In the genomic region with DNA sequence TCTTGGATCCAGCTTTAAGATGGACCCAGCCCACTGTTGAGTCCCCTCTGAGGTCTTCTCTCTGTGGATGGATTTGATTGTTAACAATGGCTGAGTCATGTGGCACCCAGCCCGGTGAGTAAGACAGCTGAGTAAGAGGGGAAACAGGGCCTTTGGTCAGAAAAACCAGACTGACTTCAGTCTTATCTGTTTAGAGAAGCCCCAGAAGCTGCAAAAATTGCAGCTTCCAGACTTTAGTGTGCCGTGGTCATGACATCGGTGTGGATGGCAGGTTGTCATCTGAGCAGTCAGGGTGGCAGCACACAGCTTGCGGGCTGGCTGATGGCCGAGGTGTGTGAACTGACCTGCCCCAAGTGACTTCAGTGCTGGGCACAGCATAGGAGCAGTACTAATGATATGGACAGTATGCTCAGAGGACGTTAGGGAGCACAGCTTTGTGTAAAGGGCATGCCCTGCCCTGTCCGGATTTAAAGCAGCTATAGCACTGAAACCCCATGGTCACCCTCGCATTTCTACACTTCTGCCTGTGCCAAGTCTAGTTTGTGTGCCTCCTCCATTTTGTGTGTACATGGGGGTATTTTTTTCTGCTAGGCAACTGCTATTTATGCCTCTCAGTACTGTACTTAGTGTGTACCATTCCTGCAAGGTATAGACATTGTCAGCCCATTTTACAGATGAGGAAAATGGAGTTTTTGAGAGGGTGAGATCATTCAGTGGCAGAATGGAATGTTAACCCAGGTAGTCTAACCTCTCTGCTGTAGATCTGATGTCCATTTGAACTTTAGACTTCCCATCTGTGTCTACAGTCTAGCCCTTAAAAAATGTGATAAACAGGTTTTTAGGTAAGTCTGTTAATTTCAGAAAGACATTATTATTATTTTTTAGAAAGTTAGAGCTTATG, we compare ENCODE assay signal across 8 cellular contexts. TPM values are rescaled to one million over a fixed set of nuclear protein-coding genes. Genes with fewer than 3 reads are reported as not detected.
DNase-seq lines count a peak whose midpoint lies in the region; FAIRE-seq and TF ChIP-seq lines count a peak whose summit lies in the region.

No MANE protein-coding gene starts in this region.

- peak overlapping the region; percentile 72 to 82 for H3K27ac ChIP-seq in ascending aorta
- H3K27ac ChIP-seq in small intestine (ENCODE audit: low read depth in 1 of 2, low read length in 1 of 2) = peak overlapping the region; percentile 59 to 70

- 25 to 41% (median 38%) methylated on average over 8 of the region's 8 CpGs for WGBS in small intestine, 3 donors

- peak; percentile 91 for DNase-seq in GM04504 (ENCODE audit: low read depth)
- peak; percentile 93 for DNase-seq in MG63
- DNase-seq in ascending aorta (ENCODE audit: low spot score in 2 of 2) = peak; percentile 79 to 96
- peak; percentile 54 for DNase-seq in inferior parietal cortex (ENCODE audit: extremely low spot score)
- peak; percentile 71 for DNase-seq in small intestine
- no peak for DNase-seq in germinal center (ENCODE audit: low spot score)
- DNase-seq in NCI-H526 (lab: John Stamatoyannopoulos, UW) = no peak
- DNase-seq in GF-D8 (lab: John Stamatoyannopoulos, UW) = no peak

- TF ChIP-seq CTCF in ascending aorta (IDR thresholded peaks at IDR 0.05) = no peak

- H3K4me1 ChIP-seq in ascending aorta = peaks cover 19 to 48% of the 10 kb centered on the region in 2 donors
- peaks cover 10 to 21% of the 10 kb centered on the region in 2 donors for H3K4me1 ChIP-seq in small intestine (ENCODE audit: control insufficient read depth in 2 of 2, insufficient read depth in 1 of 2, low read depth in 1 of 2, low read length in 1 of 2)

- intact Hi-C loops in ascending aorta (cut with DNase I) = loop anchor here (5.0 kb wide), 2 partner anchors 40 to 155 kb away; no protein-coding TSS in a partner anchor

- H3K36me3 ChIP-seq in MG63 (peaks cover 12% of the 10 kb centered on the region), ascending aorta (no peaks in the 10 kb centered on the region), small intestine (ENCODE audit: control insufficient read depth in 2 of 2, insufficient read depth in 2 of 2, low read length in 2 of 2) (no peaks in the 10 kb centered on the region)

- no peak for FAIRE-seq in small intestine (lab: Jason Lieb, UNC)

- H3K4me3 ChIP-seq in MG63 (no peak overlapping the region), ascending aorta (no peak overlapping the region), small intestine (ENCODE audit: low read depth in 1 of 2, low read length in 2 of 2) (no peak overlapping the region)

- H3K9me3 ChIP-seq in MG63 (no peaks in the 10 kb centered on the region), ascending aorta (no peaks in the 10 kb centered on the region), small intestine (ENCODE audit: control insufficient read depth, low read depth) (no peaks in the 10 kb centered on the region)

- no peaks in the 10 kb centered on the region for H3K27me3 ChIP-seq in MG63
- H3K27me3 ChIP-seq in ascending aorta = no peaks in the 10 kb centered on the region
- H3K27me3 ChIP-seq in small intestine (ENCODE audit: control insufficient read depth in 2 of 2, insufficient read depth in 2 of 2, low read length in 2 of 2) = no peaks in the 10 kb centered on the region

RNA-seq across cellular contexts. Expression of gene FLNB, which starts 44.4 kb away (rescaled TPM):
- 103 and 128 TPM in 2 replicates for total RNA-seq in MG63 (2014; rRNA removed; shearing (Covaris generic); ENCODE audit: low replicate concordance)
- 144 TPM for total RNA-seq in ascending aorta
- polyA plus RNA-seq in small intestine = 100 to 1,000 TPM; 137 to 335 (median 268) TPM

Comparison
In these comparisons a context has a peak if more than half of its experiments do, and no peak if none do; other contexts are left out.
1. DNase-seq: peak in GM04504 (single experiment), MG63 (single experiment), ascending aorta (2 of 2), inferior parietal cortex (single experiment) and small intestine (single experiment); none in germinal center (single experiment), NCI-H526 (0 of 2) and GF-D8 (single experiment).